ENCODE assay signal across 2 cellular contexts in genomic region chr5:154277499-154277898, GRCh38.
TF ChIP-seq lines count a peak whose summit lies in the region.

No MANE protein-coding gene starts in this region.

TF ChIP-seq in A549, 52 proteins besides CTCF, POLR2A, EP300 and RAD21:
- no peak for TF ChIP-seq BHLHE40 (IDR thresholded peaks at IDR 0.05; ENCODE audit: low read depth, low read length)
- no peak for TF ChIP-seq HOXB5 (CRISPR knock-in tag; IDR thresholded peaks at IDR 0.05)
- no peak for TF ChIP-seq MAX (IDR thresholded peaks at IDR 0.05)
TF ChIP-seq in A549: peak in this region for 0.

TF ChIP-seq in IMR-90, 13 proteins besides CTCF, POLR2A, EP300 and RAD21:
- TF ChIP-seq RCOR1 (IDR thresholded peaks at IDR 0.05; ENCODE audit: insufficient replicate concordance, low read length) (no peak), BHLHE40 (IDR thresholded peaks at IDR 0.05; ENCODE audit: low read depth, low read length) (no peak), CHD1 (IDR thresholded peaks at IDR 0.05; ENCODE audit: low read depth, low read length) (no peak), RFX5 (IDR thresholded peaks at IDR 0.05; ENCODE audit: low read depth, low read length) (no peak), MAZ (IDR thresholded peaks at IDR 0.05; ENCODE audit: borderline replicate concordance, low read depth, low read length) (no peak), CEBPB (IDR thresholded peaks at IDR 0.05; ENCODE audit: low read depth, low read length) (no peak), MAFK (IDR thresholded peaks at IDR 0.05; ENCODE audit: low read depth, low read length) (no peak), MXI1 (IDR thresholded peaks at IDR 0.05; ENCODE audit: borderline replicate concordance, low read depth, low read length) (no peak), SMC3 (IDR thresholded peaks at IDR 0.05; ENCODE audit: low read depth, low read length) (no peak), NFE2L2 (IDR thresholded peaks at IDR 0.05; ENCODE audit: low read depth, low read length) (no peak), FOS (IDR thresholded peaks at IDR 0.05; ENCODE audit: low read depth, low read length) (no peak)
- TF ChIP-seq, protein P1, sequence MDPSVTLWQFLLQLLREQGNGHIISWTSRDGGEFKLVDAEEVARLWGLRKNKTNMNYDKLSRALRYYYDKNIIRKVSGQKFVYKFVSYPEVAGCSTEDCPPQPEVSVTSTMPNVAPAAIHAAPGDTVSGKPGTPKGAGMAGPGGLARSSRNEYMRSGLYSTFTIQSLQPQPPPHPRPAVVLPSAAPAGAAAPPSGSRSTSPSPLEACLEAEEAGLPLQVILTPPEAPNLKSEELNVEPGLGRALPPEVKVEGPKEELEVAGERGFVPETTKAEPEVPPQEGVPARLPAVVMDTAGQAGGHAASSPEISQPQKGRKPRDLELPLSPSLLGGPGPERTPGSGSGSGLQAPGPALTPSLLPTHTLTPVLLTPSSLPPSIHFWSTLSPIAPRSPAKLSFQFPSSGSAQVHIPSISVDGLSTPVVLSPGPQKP (IDR thresholded peaks at IDR 0.05; ENCODE audit: borderline replicate concordance, low read depth, low read length) = no peak
- TF ChIP-seq, protein P2, sequence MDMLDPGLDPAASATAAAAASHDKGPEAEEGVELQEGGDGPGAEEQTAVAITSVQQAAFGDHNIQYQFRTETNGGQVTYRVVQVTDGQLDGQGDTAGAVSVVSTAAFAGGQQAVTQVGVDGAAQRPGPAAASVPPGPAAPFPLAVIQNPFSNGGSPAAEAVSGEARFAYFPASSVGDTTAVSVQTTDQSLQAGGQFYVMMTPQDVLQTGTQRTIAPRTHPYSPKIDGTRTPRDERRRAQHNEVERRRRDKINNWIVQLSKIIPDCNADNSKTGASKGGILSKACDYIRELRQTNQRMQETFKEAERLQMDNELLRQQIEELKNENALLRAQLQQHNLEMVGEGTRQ (IDR thresholded peaks at IDR 0.05; ENCODE audit: low read depth, low read length) = no peak
